16 cellular contexts compared by ENCODE assay signal in genomic region chr14:106163316-106163715, GRCh38.
DNase-seq lines count a peak whose midpoint lies in the region; ATAC-seq and TF ChIP-seq lines count a peak whose summit lies in the region.
"Had no signal": no experiment of that assay in that cellular context is flagged by ENCODE, and none has a peak within 500 bp of the region (broad histone marks: within the 10 kb centered on the region; RNA-seq: fewer than 3 reads in every experiment).

No MANE protein-coding gene starts in this region.

- no peak for DNase-seq in activated naive CD8-positive, alpha-beta T cell treated with anti-CD3 and anti-CD28 coated beads for 36 hours
- DNase-seq in DND-41 = no peak
- DNase-seq in NCI-H69 (lab: John Stamatoyannopoulos, UW) = peak; percentile 21
- no peak for DNase-seq in stimulated activated effector memory CD8-positive, alpha-beta T cell treated with anti-CD3 and anti-CD28 coated beads, Interleukin-12 subunit alpha, Interleukin-12 subunit beta, amount 100 ng/mL, for 72 hours (ENCODE audit: low spot score in 2 of 2)
- DNase-seq in COLO829 (ENCODE audit: low spot score) = no peak
- DNase-seq in activated CD8-positive, alpha-beta memory T cell treated with anti-CD3 and anti-CD28 coated beads, Interleukin-2, amount 50 U/mL, for 48 hours = no peak
- DNase-seq: DMS153, H7, KG1 had no signal

- no peak overlapping the region for H3K4me2 ChIP-seq in DND-41 (ENCODE audit: insufficient read depth, low read length)
- H3K4me2 ChIP-seq: GM23338 had no signal

- peaks cover 51% of the 10 kb centered on the region for H3K4me1 ChIP-seq in DND-41 (ENCODE audit: insufficient read depth, low read length)

- H4K20me1 ChIP-seq in DND-41 (ENCODE audit: insufficient read depth, low read length) = no peaks in the 10 kb centered on the region

- no peaks in the 10 kb centered on the region for H3K9me3 Mint-ChIP-seq in activated naive CD8-positive, alpha-beta T cell (ENCODE audit: low read depth)
- H3K9me3 Mint-ChIP-seq in activated naive CD8-positive, alpha-beta T cell treated with anti-CD3 and anti-CD28 coated beads for 36 hours = no peaks in the 10 kb centered on the region
- no peaks in the 10 kb centered on the region for H3K9me3 Mint-ChIP-seq in stimulated activated effector memory CD8-positive, alpha-beta T cell treated with anti-CD3 and anti-CD28 coated beads, Interleukin-12 subunit alpha, Interleukin-12 subunit beta, amount 100 ng/mL, for 72 hours
- H3K9me3 Mint-ChIP-seq: IgD-negative memory B cell had no signal

- ATAC-seq in DND-41 (ENCODE audit: insufficient read depth, low read depth) (no peak), HG03159 (IDR thresholded peaks at IDR 0.05; ENCODE audit: unreplicated experiment) (no peak)
- ATAC-seq in stimulated activated effector memory CD8-positive, alpha-beta T cell treated with anti-CD3 and anti-CD28 coated beads, Interleukin-12 subunit alpha, Interleukin-12 subunit beta, amount 100 ng/mL, for 72 hours = no peak
- ATAC-seq: GM12878, GM23338 had no signal

- peaks cover 11% of the 10 kb centered on the region for H3K36me3 ChIP-seq in DND-41 (ENCODE audit: insufficient read depth, low read length)

- H3K27me3 Mint-ChIP-seq in activated naive CD8-positive, alpha-beta T cell = peaks cover 5% of the 10 kb centered on the region
- H3K27me3 Mint-ChIP-seq in activated naive CD8-positive, alpha-beta T cell treated with anti-CD3 and anti-CD28 coated beads for 36 hours = peaks cover 23% of the 10 kb centered on the region

- H3K4me3 ChIP-seq in DND-41 (ENCODE audit: low read depth in 1 of 2, low read length in 2 of 2) = no peak overlapping the region
- H3K4me3 ChIP-seq: GM12878, GM23338 had no signal

- H2AFZ ChIP-seq in DND-41 (ENCODE audit: low read depth, low read length) = no peak overlapping the region
- H2AFZ ChIP-seq: GM23338 had no signal

- no peaks in the 10 kb centered on the region for H3K9me3 ChIP-seq in DND-41 (ENCODE audit: insufficient read depth, low read length, severe bottlenecking)

- H3K4me3 Mint-ChIP-seq in activated naive CD8-positive, alpha-beta T cell = no peak overlapping the region
- H3K4me3 Mint-ChIP-seq in activated naive CD8-positive, alpha-beta T cell treated with anti-CD3 and anti-CD28 coated beads for 36 hours = no peak overlapping the region
- no peak overlapping the region for H3K4me3 Mint-ChIP-seq in stimulated activated effector memory CD8-positive, alpha-beta T cell treated with anti-CD3 and anti-CD28 coated beads, Interleukin-12 subunit alpha, Interleukin-12 subunit beta, amount 100 ng/mL, for 72 hours
- H3K4me3 Mint-ChIP-seq: B cell, CD14-positive monocyte, GM23338 had no signal

- H3K27ac Mint-ChIP-seq in activated naive CD8-positive, alpha-beta T cell = peak overlapping the region; percentile 56
- H3K27ac Mint-ChIP-seq in activated naive CD8-positive, alpha-beta T cell treated with anti-CD3 and anti-CD28 coated beads for 36 hours = no peak overlapping the region
- H3K27ac Mint-ChIP-seq in stimulated activated effector memory CD8-positive, alpha-beta T cell treated with anti-CD3 and anti-CD28 coated beads, Interleukin-12 subunit alpha, Interleukin-12 subunit beta, amount 100 ng/mL, for 72 hours = peak overlapping the region; percentile 30
- H3K27ac Mint-ChIP-seq: B cell, CD14-positive monocyte, GM23338, IgD-negative memory B cell had no signal

- TF ChIP-seq CTCF in DND-41 (IDR thresholded peaks at IDR 0.05; ENCODE audit: borderline replicate concordance, extremely low read depth, low read length, poor library complexity, severe bottlenecking) = peak; percentile 30

- H3K79me2 ChIP-seq in DND-41 (ENCODE audit: insufficient read depth, low read length) = peaks cover 45% of the 10 kb centered on the region

- H3K36me3 Mint-ChIP-seq in activated naive CD8-positive, alpha-beta T cell = no peaks in the 10 kb centered on the region
- H3K36me3 Mint-ChIP-seq in activated naive CD8-positive, alpha-beta T cell treated with anti-CD3 and anti-CD28 coated beads for 36 hours = no peaks in the 10 kb centered on the region
- H3K36me3 Mint-ChIP-seq in stimulated activated effector memory CD8-positive, alpha-beta T cell treated with anti-CD3 and anti-CD28 coated beads, Interleukin-12 subunit alpha, Interleukin-12 subunit beta, amount 100 ng/mL, for 72 hours = peaks cover 6% of the 10 kb centered on the region
- H3K36me3 Mint-ChIP-seq: CD14-positive monocyte had no signal

- no peaks in the 10 kb centered on the region for H3K27me3 ChIP-seq in DND-41 (ENCODE audit: insufficient read depth, low read length, poor library complexity)

- H3K27ac ChIP-seq in DND-41 (ENCODE audit: low read length) = peak overlapping the region; percentile 74

- peaks cover 13% of the 10 kb centered on the region for H3K4me1 Mint-ChIP-seq in activated naive CD8-positive, alpha-beta T cell (ENCODE audit: low read depth)
- H3K4me1 Mint-ChIP-seq in activated naive CD8-positive, alpha-beta T cell treated with anti-CD3 and anti-CD28 coated beads for 36 hours = peaks cover 12% of the 10 kb centered on the region
- peaks cover 20% of the 10 kb centered on the region for H3K4me1 Mint-ChIP-seq in stimulated activated effector memory CD8-positive, alpha-beta T cell treated with anti-CD3 and anti-CD28 coated beads, Interleukin-12 subunit alpha, Interleukin-12 subunit beta, amount 100 ng/mL, for 72 hours
- H3K4me1 Mint-ChIP-seq: CD14-positive monocyte, GM23338, IgD-negative memory B cell had no signal

- H3K9ac ChIP-seq in DND-41 (ENCODE audit: low read depth, low read length) = no peak overlapping the region
